Comparison of ENCODE assay signal across 11 cellular contexts in the genomic region with DNA sequence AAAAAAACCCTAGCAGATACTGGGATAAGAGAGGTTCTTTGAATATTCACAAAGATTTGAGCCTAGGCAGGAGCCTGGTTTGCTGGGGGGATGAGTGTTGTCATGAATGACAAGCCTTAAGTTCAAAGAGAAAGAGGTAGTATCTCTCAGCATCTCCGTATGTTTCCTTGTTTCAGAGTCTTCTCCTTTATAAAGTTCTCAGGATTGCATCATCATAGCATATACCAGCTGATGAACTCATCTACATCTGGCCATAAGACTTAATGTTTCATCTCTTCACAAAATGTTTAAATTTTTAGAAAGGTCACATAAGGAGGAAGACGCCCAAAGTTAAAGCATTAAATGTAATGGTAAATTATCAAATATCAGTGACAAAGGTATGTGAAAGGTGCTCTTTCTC. TPM values are rescaled to one million over a fixed set of nuclear protein-coding genes. Genes with fewer than 3 reads are reported as not detected.
"Had no signal": no experiment of that assay in that cellular context is flagged by ENCODE, and none has a peak within 500 bp of the region (broad histone marks: within the 10 kb centered on the region; RNA-seq: fewer than 3 reads in every experiment).

No MANE protein-coding gene starts in this region.

- H3K4me3 ChIP-seq: GM23338, HAP-1 had no signal

- H3K9ac ChIP-seq: KMS-11 had no signal

- FAIRE-seq: HTR-8/SVneo had no signal

- H2AFZ ChIP-seq: GM23338 had no signal

- H3K4me1 ChIP-seq: HAP-1 had no signal

- ATAC-seq: GM23338, HCT116 had no signal

- H3K27ac ChIP-seq: KMS-11 had no signal

- H3K4me2 ChIP-seq: GM23338, KMS-11 had no signal

- DNase-seq: H7, HFFc6, Karpas-422, KBM-7 had no signal

- H3K36me3 ChIP-seq: HAP-1 had no signal

- H3K9me3 ChIP-seq: HAP-1 had no signal

RNA-seq across cellular contexts. Expression of a gene that starts 17.1 kb away (rescaled TPM):
- total RNA-seq: GM23338, H4, H7, HFFc6, HT-29 had no signal
- polyA plus RNA-seq: GM23338 had no signal

RNA-seq across cellular contexts. Expression of a gene that starts 22.6 kb away (rescaled TPM):
- total RNA-seq: GM23338, H4, H7, HFFc6, HT-29 had no signal
- polyA plus RNA-seq: GM23338 had no signal
